In the genomic region with DNA sequence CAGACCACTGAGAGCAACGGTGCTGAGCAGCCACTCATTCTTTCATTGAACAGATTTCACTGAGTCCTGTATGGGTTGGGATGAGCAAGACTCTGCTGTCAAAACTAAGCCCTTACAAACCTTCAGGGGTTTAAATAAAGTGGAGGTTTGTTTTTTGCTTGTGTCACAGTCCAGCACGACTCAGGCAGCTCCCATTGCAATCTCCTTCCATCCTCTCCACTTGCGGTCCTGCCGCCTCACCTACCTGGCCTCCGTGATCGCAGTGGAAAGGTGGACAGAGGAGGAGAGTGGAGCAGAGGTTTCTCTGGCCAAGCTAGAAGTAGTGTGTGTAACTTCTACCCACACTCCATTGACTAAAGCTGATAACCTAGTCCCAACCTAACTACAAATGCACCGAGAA, we compare ENCODE assay signal across 29 cellular contexts.
"Had no signal": no experiment of that assay in that cellular context is flagged by ENCODE, and none has a peak within 500 bp of the region (broad histone marks: within the 10 kb centered on the region; RNA-seq: fewer than 3 reads in every experiment).

No MANE protein-coding gene starts in this region.

- H3K36me3 Mint-ChIP-seq: stimulated activated effector memory CD8-positive, alpha-beta T cell treated with anti-CD3 and anti-CD28 coated beads, Interleukin-12 subunit alpha, Interleukin-12 subunit beta, amount 100 ng/mL, for 72 hours; stimulated activated memory B cell treated with anti-CD40 and anti-IgM and Interleukin-4, amounts not matched to agents 10 μg/mL and 1 μg/mL and 100 μg/mL, for 72 hours; stimulated activated naive B cell treated with anti-CD40 and anti-IgM and Interleukin-4, amounts not matched to agents 10 μg/mL and 1 μg/mL and 100 μg/mL, for 72 hours had no signal

- H3K27ac Mint-ChIP-seq: stimulated activated effector memory CD8-positive, alpha-beta T cell treated with anti-CD3 and anti-CD28 coated beads, Interleukin-12 subunit alpha, Interleukin-12 subunit beta, amount 100 ng/mL, for 72 hours; stimulated activated memory B cell treated with anti-CD40 and anti-IgM and Interleukin-4, amounts not matched to agents 10 μg/mL and 1 μg/mL and 100 μg/mL, for 72 hours; stimulated activated naive B cell treated with anti-CD40 and anti-IgM and Interleukin-4, amounts not matched to agents 10 μg/mL and 1 μg/mL and 100 μg/mL, for 72 hours; stimulated activated naive CD8-positive, alpha-beta T cell treated with anti-CD3 and anti-CD28 coated beads, Interleukin-15, amount 100 ng/mL, for 72 hours; stimulated activated naive CD8-positive, alpha-beta T cell treated with anti-CD3 and anti-CD28 coated beads, Interleukin-15, Interleukin-2, amounts not matched to agents 100 ng/mL and 50 ng/mL, for 24 hours; type B pancreatic cell had no signal

- H3K27me3 ChIP-seq: stomach, suprapubic skin, testis, thyroid gland, tibial artery, tibial nerve, transverse colon, upper lobe of left lung, upper lobe of right lung, uterus, vagina had no signal

- H3K9me3 ChIP-seq: stomach, suprapubic skin, testis, thoracic aorta, thyroid gland, tibial artery, tibial nerve, transverse colon, upper lobe of left lung, upper lobe of right lung, uterus, vagina had no signal

- H3K36me3 ChIP-seq: stomach, suprapubic skin, thoracic aorta, thyroid gland, tibial artery, tibial nerve, transverse colon, upper lobe of left lung, upper lobe of right lung, uterus, vagina had no signal

- H3K4me3 ChIP-seq: stomach, suprapubic skin, testis, thoracic aorta, thyroid gland, tibial artery, tibial nerve, transverse colon, upper lobe of left lung, upper lobe of right lung, uterus, vagina had no signal

- H3K27me3 Mint-ChIP-seq: stimulated activated memory B cell treated with anti-CD40 and anti-IgM and Interleukin-4, amounts not matched to agents 10 μg/mL and 1 μg/mL and 100 μg/mL, for 72 hours; stimulated activated naive B cell treated with anti-CD40 and anti-IgM and Interleukin-4, amounts not matched to agents 10 μg/mL and 1 μg/mL and 100 μg/mL, for 72 hours; stimulated activated naive CD8-positive, alpha-beta T cell treated with anti-CD3 and anti-CD28 coated beads, Interleukin-15, Interleukin-2, amounts not matched to agents 100 ng/mL and 50 ng/mL, for 24 hours had no signal

- H3K4me1 ChIP-seq: stomach, suprapubic skin, thyroid gland, tibial artery, tibial nerve, transverse colon, upper lobe of right lung, uterus had no signal

- H3K4me1 Mint-ChIP-seq: stimulated activated effector memory CD8-positive, alpha-beta T cell treated with anti-CD3 and anti-CD28 coated beads, Interleukin-12 subunit alpha, Interleukin-12 subunit beta, amount 100 ng/mL, for 72 hours; stimulated activated memory B cell treated with anti-CD40 and anti-IgM and Interleukin-4, amounts not matched to agents 10 μg/mL and 1 μg/mL and 100 μg/mL, for 72 hours; stimulated activated naive B cell treated with anti-CD40 and anti-IgM and Interleukin-4, amounts not matched to agents 10 μg/mL and 1 μg/mL and 100 μg/mL, for 72 hours; stimulated activated naive CD8-positive, alpha-beta T cell treated with anti-CD3 and anti-CD28 coated beads, Interleukin-15, amount 100 ng/mL, for 72 hours had no signal

- ATAC-seq: stimulated activated effector memory CD8-positive, alpha-beta T cell treated with anti-CD3 and anti-CD28 coated beads, Interleukin-12 subunit alpha, Interleukin-12 subunit beta, amount 100 ng/mL, for 72 hours; stimulated activated memory B cell treated with anti-CD40 and anti-IgM and Interleukin-4, amounts not matched to agents 10 μg/mL and 1 μg/mL and 100 μg/mL, for 72 hours; stimulated activated naive B cell treated with anti-CD40 and anti-IgM and Interleukin-4, amounts not matched to agents 10 μg/mL and 1 μg/mL and 100 μg/mL, for 72 hours; stimulated activated naive CD8-positive, alpha-beta T cell treated with anti-CD3 and anti-CD28 coated beads, Interleukin-15, amount 100 ng/mL, for 72 hours; stimulated activated naive CD8-positive, alpha-beta T cell treated with anti-CD3 and anti-CD28 coated beads, Interleukin-15, Interleukin-2, amounts not matched to agents 100 U/mL and 50 U/mL, for 24 hours; upper lobe of right lung had no signal

- H3K9me3 Mint-ChIP-seq: stimulated activated effector memory CD8-positive, alpha-beta T cell treated with anti-CD3 and anti-CD28 coated beads, Interleukin-12 subunit alpha, Interleukin-12 subunit beta, amount 100 ng/mL, for 72 hours; stimulated activated memory B cell treated with anti-CD40 and anti-IgM and Interleukin-4, amounts not matched to agents 10 μg/mL and 1 μg/mL and 100 μg/mL, for 72 hours; stimulated activated naive B cell treated with anti-CD40 and anti-IgM and Interleukin-4, amounts not matched to agents 10 μg/mL and 1 μg/mL and 100 μg/mL, for 72 hours; stimulated activated naive CD8-positive, alpha-beta T cell treated with anti-CD3 and anti-CD28 coated beads, Interleukin-15, amount 100 ng/mL, for 72 hours; stimulated activated naive CD8-positive, alpha-beta T cell treated with anti-CD3 and anti-CD28 coated beads, Interleukin-15, Interleukin-2, amounts not matched to agents 100 ng/mL and 50 ng/mL, for 24 hours; type B pancreatic cell had no signal

- FAIRE-seq: urothelium cell line had no signal

- H3K27ac ChIP-seq: stomach, suprapubic skin, testis, thoracic aorta, thyroid gland, tibial artery, tibial nerve, transverse colon, upper lobe of left lung, upper lobe of right lung, uterus, vagina had no signal

- DNase-seq: stimulated activated CD4-positive, alpha-beta T cell treated with anti-CD3 and anti-CD28 coated beads, Interleukin-2, amount 100 ng/mL, for 48 hours; stimulated activated CD4-positive, alpha-beta T cell treated with anti-CD3 and anti-CD28 coated beads, Interleukin-4, amount 100 ng/mL, for 1 hour; stimulated activated CD4-positive, alpha-beta T cell treated with anti-CD3 and anti-CD28 coated beads, Interleukin-4, amount 100 ng/mL, for 24 hours; stimulated activated CD4-positive, alpha-beta T cell treated with anti-CD3 and anti-CD28 coated beads, Interleukin-4, amount 100 ng/mL, for 4 hours; stimulated activated CD8-positive, alpha-beta memory T cell treated with anti-CD3 and anti-CD28 coated beads, Interleukin-4, amount 100 ng/mL, for 48 hours; stimulated activated naive B cell treated with anti-CD40 and anti-IgM and Interleukin-4, amounts not matched to agents 10 μg/mL and 1 μg/mL and 100 μg/mL, for 72 hours; stimulated activated naive CD4-positive, alpha-beta T cell; stimulated activated naive CD4-positive, alpha-beta T cell treated with Interleukin-2 at 50 U/mL for 16 hours; stimulated activated naive CD8-positive, alpha-beta T cell treated with anti-CD3 and anti-CD28 coated beads, Interleukin-15, amount 100 ng/mL, for 72 hours; stimulated activated naive CD8-positive, alpha-beta T cell treated with anti-CD3 and anti-CD28 coated beads, Interleukin-15, Interleukin-2, amounts not matched to agents 100 U/mL and 50 U/mL, for 24 hours; stomach; substantia nigra; testis; thyroid gland; tibial artery; transverse colon; trophoblast cell; upper lobe of left lung; upper lobe of right lung; uterus had no signal

- H3K4me3 Mint-ChIP-seq: stimulated activated effector memory CD8-positive, alpha-beta T cell treated with anti-CD3 and anti-CD28 coated beads, Interleukin-12 subunit alpha, Interleukin-12 subunit beta, amount 100 ng/mL, for 72 hours; stimulated activated memory B cell treated with anti-CD40 and anti-IgM and Interleukin-4, amounts not matched to agents 10 μg/mL and 1 μg/mL and 100 μg/mL, for 72 hours; stimulated activated naive B cell treated with anti-CD40 and anti-IgM and Interleukin-4, amounts not matched to agents 10 μg/mL and 1 μg/mL and 100 μg/mL, for 72 hours; stimulated activated naive CD8-positive, alpha-beta T cell treated with anti-CD3 and anti-CD28 coated beads, Interleukin-15, amount 100 ng/mL, for 72 hours; stimulated activated naive CD8-positive, alpha-beta T cell treated with anti-CD3 and anti-CD28 coated beads, Interleukin-15, Interleukin-2, amounts not matched to agents 100 ng/mL and 50 ng/mL, for 24 hours; type B pancreatic cell had no signal
